Comparison of ENCODE assay signal across 1 cellular context in genomic region chr17:74454197-74455024, GRCh38.
TF ChIP-seq lines count a peak whose summit lies in the region.

No MANE protein-coding gene starts in this region.

TF ChIP-seq in HepG2, 621 proteins besides CTCF, POLR2A, EP300 and RAD21 (continued from another document and continues in another):
- TF ChIP-seq MYPOP (CRISPR knock-in tag; IDR thresholded peaks at IDR 0.05): no peak; the same call in 1 of the 2 replicates
- no peak for TF ChIP-seq HCFC1 (IDR thresholded peaks at IDR 0.05; ENCODE audit: low read depth, low read length)
- TF ChIP-seq ZBTB8A (CRISPR knock-in tag; IDR thresholded peaks at IDR 0.05; ENCODE audit: borderline replicate concordance, low read depth): 0 out of 2 replicates have a peak, but pooled peaks have one; percentile 40
- no peak for TF ChIP-seq IRF1 (CRISPR knock-in tag; IDR thresholded peaks at IDR 0.05; ENCODE audit: low read depth)
- 0 out of 2 replicates have a peak, but pooled peaks have one; percentile 43 for TF ChIP-seq MZF1 (CRISPR knock-in tag; IDR thresholded peaks at IDR 0.05; ENCODE audit: borderline replicate concordance)
- no peak; the same call in 1 of the 2 replicates for TF ChIP-seq ZNF670 (CRISPR knock-in tag; IDR thresholded peaks at IDR 0.05; ENCODE audit: borderline replicate concordance)
- TF ChIP-seq SYNCRIP (IDR thresholded peaks at IDR 0.05; ENCODE audit: insufficient read depth, low read depth, low read length): no peak
- TF ChIP-seq ZNF570 (CRISPR knock-in tag; IDR thresholded peaks at IDR 0.05; ENCODE audit: borderline replicate concordance): no peak
- TF ChIP-seq ATF5 (CRISPR knock-in tag; IDR thresholded peaks at IDR 0.05; ENCODE audit: low read depth): peak; percentile 88; the same call in 1 of the 2 replicates
- TF ChIP-seq ZNF576 (CRISPR knock-in tag; IDR thresholded peaks at IDR 0.05): no peak
- TF ChIP-seq ARID3A (IDR thresholded peaks at IDR 0.05; ENCODE audit: low read depth, low read length): no peak
- TF ChIP-seq FOXA3 (CRISPR knock-in tag; IDR thresholded peaks at IDR 0.05): peak; percentile 14; the same call in 1 of the 2 replicates
- peak; percentile 49 for TF ChIP-seq ZNF781 (CRISPR knock-in tag; IDR thresholded peaks at IDR 0.05; ENCODE audit: borderline replicate concordance, not compliant biosample characterization)
- TF ChIP-seq MLLT10 (CRISPR knock-in tag; IDR thresholded peaks at IDR 0.05): no peak
- TF ChIP-seq ZNF850 (CRISPR knock-in tag; conservative IDR thresholded peaks at IDR 0.05): no peak
- peak; percentile 67 for TF ChIP-seq ZNF788 (CRISPR knock-in tag; IDR thresholded peaks at IDR 0.05; ENCODE audit: borderline replicate concordance)
- peak; percentile 15; the same call in 1 of the 2 replicates for TF ChIP-seq CERS6 (CRISPR knock-in tag; IDR thresholded peaks at IDR 0.05)
- no peak for TF ChIP-seq SMARCC2 (IDR thresholded peaks at IDR 0.05)
- TF ChIP-seq GATAD2A (CRISPR knock-in tag; IDR thresholded peaks at IDR 0.05): peak; percentile 11; the same call in 1 of the 2 replicates
- TF ChIP-seq ZNF264 (CRISPR knock-in tag; IDR thresholded peaks at IDR 0.05): no peak
- TF ChIP-seq ZSCAN29 (CRISPR knock-in tag; conservative IDR thresholded peaks at IDR 0.05): 0 out of 2 replicates have a peak, but pooled peaks have one; percentile 70
- TF ChIP-seq KLF16 (CRISPR knock-in tag; IDR thresholded peaks at IDR 0.05): peak in 1 of 2 experiments; percentile 63; a peak in 1 of 4 replicates
- peak; percentile 46; the same call in 1 of the 2 replicates for TF ChIP-seq ATF2 (CRISPR knock-in tag; IDR thresholded peaks at IDR 0.05)
- peak; percentile 15; the same call in 1 of the 2 replicates for TF ChIP-seq ZNF891 (CRISPR knock-in tag; IDR thresholded peaks at IDR 0.05)
- no peak for TF ChIP-seq MTF2 (CRISPR knock-in tag; IDR thresholded peaks at IDR 0.05; ENCODE audit: borderline replicate concordance)
- no peak for TF ChIP-seq BORCS8-MEF2B (CRISPR knock-in tag; IDR thresholded peaks at IDR 0.05)
- TF ChIP-seq TEAD3 (CRISPR knock-in tag; optimal IDR thresholded peaks at IDR 0.05; ENCODE audit: borderline replicate concordance): peak; percentile 30
- peak; percentile 51; the same call in 1 of the 2 replicates for TF ChIP-seq HOXA3 (CRISPR knock-in tag; IDR thresholded peaks at IDR 0.05)
- peak; percentile 19; the same call in 1 of the 2 replicates for TF ChIP-seq KMT2A (CRISPR knock-in tag; IDR thresholded peaks at IDR 0.05)
- TF ChIP-seq CCDC6 (CRISPR knock-in tag; IDR thresholded peaks at IDR 0.05): no peak; the same call in 1 of the 2 replicates
- 0 out of 2 replicates have a peak, but pooled peaks have one; percentile 35 for TF ChIP-seq TGIF2 (CRISPR knock-in tag; IDR thresholded peaks at IDR 0.05)
- TF ChIP-seq MTA3 (CRISPR knock-in tag; IDR thresholded peaks at IDR 0.05): no peak
- TF ChIP-seq ESRRA (CRISPR knock-in tag; IDR thresholded peaks at IDR 0.05; ENCODE audit: low read depth): peak; percentile 63
- 0 out of 2 replicates have a peak, but pooled peaks have one; percentile 13 for TF ChIP-seq ZSCAN20 (CRISPR knock-in tag; IDR thresholded peaks at IDR 0.05; ENCODE audit: borderline replicate concordance)
- no peak for TF ChIP-seq E2F2 (CRISPR knock-in tag; IDR thresholded peaks at IDR 0.05; ENCODE audit: borderline replicate concordance)
- peak; percentile 39; the same call in 1 of the 2 replicates for TF ChIP-seq TAF1 (CRISPR knock-in tag; IDR thresholded peaks at IDR 0.05)
- TF ChIP-seq MBD4 (IDR thresholded peaks at IDR 0.05; ENCODE audit: borderline replicate concordance, low read length): no peak
- TF ChIP-seq BCL6 (CRISPR knock-in tag; IDR thresholded peaks at IDR 0.05): 0 out of 2 replicates have a peak, but pooled peaks have one; percentile 49
- no peak for TF ChIP-seq ZNF646 (CRISPR knock-in tag; IDR thresholded peaks at IDR 0.05)
- TF ChIP-seq KAT7 (CRISPR knock-in tag; IDR thresholded peaks at IDR 0.05; ENCODE audit: borderline replicate concordance): no peak
- peak; percentile 71 for TF ChIP-seq SPEN (CRISPR knock-in tag; IDR thresholded peaks at IDR 0.05; ENCODE audit: low read depth)
- TF ChIP-seq HNRNPK (IDR thresholded peaks at IDR 0.05; ENCODE audit: low read depth, low read length, poor library complexity, severe bottlenecking): peak; percentile 10
- TF ChIP-seq SRSF4 (IDR thresholded peaks at IDR 0.05; ENCODE audit: low read depth, low read length, poor library complexity, severe bottlenecking): no peak
- no peak; the same call in 1 of the 2 replicates for TF ChIP-seq MXD3 (CRISPR knock-in tag; IDR thresholded peaks at IDR 0.05)
- peak; percentile 85; the same call in 1 of the 2 replicates for TF ChIP-seq ZNF34 (CRISPR knock-in tag; IDR thresholded peaks at IDR 0.05; ENCODE audit: borderline replicate concordance)
- no peak; the same call in 1 of the 2 replicates for TF ChIP-seq KAT8 (CRISPR knock-in tag; IDR thresholded peaks at IDR 0.05)
- peak; percentile 36 for TF ChIP-seq GABPB1 (CRISPR knock-in tag; IDR thresholded peaks at IDR 0.05)
- 0 out of 2 replicates have a peak, but pooled peaks have one; percentile 20 for TF ChIP-seq ZNF724P (CRISPR knock-in tag; IDR thresholded peaks at IDR 0.05; ENCODE audit: borderline replicate concordance)
